Comparison of ENCODE assay signal across 28 cellular contexts in the genomic region with DNA sequence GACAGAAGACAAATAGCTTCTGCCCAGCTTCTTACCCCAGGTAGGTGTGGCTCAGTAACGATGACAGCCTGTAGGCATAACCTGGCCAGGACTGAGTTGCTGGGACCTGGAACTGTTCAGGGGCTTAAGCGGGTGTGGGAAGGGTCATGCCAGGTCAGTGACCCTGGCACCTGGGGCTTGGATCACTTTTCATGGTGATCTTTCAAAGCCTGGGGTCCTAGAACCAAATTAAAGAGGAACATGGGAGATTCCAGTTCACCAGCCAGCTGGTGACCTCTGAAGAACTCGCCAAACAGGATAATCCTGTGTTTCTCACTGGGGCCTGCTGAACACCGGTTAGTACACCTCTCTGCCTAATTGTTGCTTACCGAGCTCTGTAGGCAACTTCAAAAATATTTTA.
DNase-seq lines count a peak whose midpoint lies in the region; ATAC-seq, FAIRE-seq and TF ChIP-seq lines count a peak whose summit lies in the region.
"Had no signal": no experiment of that assay in that cellular context is flagged by ENCODE, and none has a peak within 500 bp of the region (broad histone marks: within the 10 kb centered on the region; RNA-seq: fewer than 3 reads in every experiment).

No MANE protein-coding gene starts in this region.

- no peak overlapping the region for H3K4me3 Mint-ChIP-seq in MCF 10A (ENCODE audit: unreplicated experiment)
- H3K4me3 Mint-ChIP-seq: activated CD4-positive, alpha-beta T cell treated with anti-CD3 and anti-CD28 coated beads, Interleukin-2, amount 10 ng/mL, durations not matched to agents 24 days and 14 days; CD4-positive, alpha-beta memory T cell; nephron progenitor cell had no signal

- no peak overlapping the region for H2AFZ ChIP-seq in mammary epithelial cell (ENCODE audit: low read depth, low read length)

- FAIRE-seq in urothelium cell line (lab: Jason Lieb, UNC) = no peak
- FAIRE-seq: A549, H54, K562, pancreas had no signal

- in situ Hi-C loops in mammary epithelial cell (cut with MboI; ENCODE audit: low sequenced_read_pairs in 2 of 2) = no loop called here

- TF ChIP-seq CTCF in mammary epithelial cell (conservative IDR thresholded peaks at IDR 0.05 in 1 of 2, IDR thresholded peaks at IDR 0.05 in 1 of 2; ENCODE audit: extremely low read depth in 1 of 2, insufficient read depth in 1 of 2, low read depth in 1 of 2, low read length in 2 of 2) (no peak), MCF 10A (IDR thresholded peaks at IDR 0.05; ENCODE audit: unreplicated experiment) (no peak), WERI-Rb-1 (IDR thresholded peaks at IDR 0.05; ENCODE audit: low read depth, low read length) (no peak), lower lobe of right lung (IDR thresholded peaks at IDR 0.05) (no peak)

- no peak overlapping the region for H3K4me2 ChIP-seq in mammary epithelial cell (ENCODE audit: insufficient read depth, low read depth, low read length)
- H3K4me2 ChIP-seq: A549 had no signal

- H3K4me3 ChIP-seq in mammary epithelial cell (replicated peaks in 1 of 3; ENCODE audit: insufficient read depth in 1 of 3, low read depth in 2 of 3, low read length in 3 of 3) (no peak overlapping the region), WERI-Rb-1 (ENCODE audit: low read depth, low read length) (no peak overlapping the region), lower lobe of right lung (no peak overlapping the region)
- H3K4me3 ChIP-seq: A549, dorsolateral prefrontal cortex, K562, lung, pancreas, right lobe of liver, uterus had no signal

- H3K27ac ChIP-seq in mammary epithelial cell (ENCODE audit: insufficient read depth, low read depth, low read length) (no peak overlapping the region), WERI-Rb-1 (peak overlapping the region; percentile 1), lower lobe of right lung (no peak overlapping the region)
- H3K27ac ChIP-seq: A549, dorsolateral prefrontal cortex, pancreas, right lobe of liver, uterus had no signal

- no peaks in the 10 kb centered on the region for H3K9me3 ChIP-seq in mammary epithelial cell (replicated peaks; ENCODE audit: insufficient read depth, low read length)
- H3K9me3 ChIP-seq in WERI-Rb-1 (ENCODE audit: severe bottlenecking) = no peaks in the 10 kb centered on the region
- H3K9me3 ChIP-seq in lower lobe of right lung = no peaks in the 10 kb centered on the region
- H3K9me3 ChIP-seq: A549, pancreas, right lobe of liver, uterus had no signal

- H3K36me3 Mint-ChIP-seq in MCF 10A (ENCODE audit: insufficient read depth, unreplicated experiment) = no peaks in the 10 kb centered on the region
- H3K36me3 Mint-ChIP-seq: CD4-positive, alpha-beta memory T cell had no signal

- ATAC-seq in lower lobe of right lung (peak; percentile 9 to 30), Right ventricle myocardium inferior (no peak)
- ATAC-seq: A549, K562, right lobe of liver had no signal

- no peak overlapping the region for H3K9ac ChIP-seq in mammary epithelial cell (ENCODE audit: insufficient read depth, low read length)

- H3K4me1 Mint-ChIP-seq in MCF 10A (ENCODE audit: insufficient read depth, unreplicated experiment) = peaks cover 5% of the 10 kb centered on the region

- H3K4me1 ChIP-seq in mammary epithelial cell (ENCODE audit: insufficient read depth, low read length) (peaks cover 4% of the 10 kb centered on the region), lower lobe of right lung (no peaks in the 10 kb centered on the region)
- H3K4me1 ChIP-seq: A549, pancreas, right lobe of liver, uterus had no signal

- dilution Hi-C loops in mammary epithelial cell (cut with HindIII; ENCODE audit: low sequenced_read_pairs) = no loop called here

- no peaks in the 10 kb centered on the region for H3K27me3 ChIP-seq in mammary epithelial cell (ENCODE audit: insufficient read depth, low read length)
- no peaks in the 10 kb centered on the region for H3K27me3 ChIP-seq in WERI-Rb-1 (ENCODE audit: insufficient read depth, low read depth, severe bottlenecking)
- no peaks in the 10 kb centered on the region for H3K27me3 ChIP-seq in lower lobe of right lung (ENCODE audit: low read depth)
- H3K27me3 ChIP-seq: dorsolateral prefrontal cortex, pancreas, right lobe of liver, uterus had no signal

- H3K79me2 ChIP-seq in mammary epithelial cell (ENCODE audit: insufficient read depth, low read length) = no peaks in the 10 kb centered on the region

- intact Hi-C loops in mammary epithelial cell (cut with micrococcal nuclease) (no loop called here), MCF 10A (cut with micrococcal nuclease) (no loop called here), lower lobe of right lung (cut with DNase I) (no loop called here), Right ventricle myocardium inferior (cut with DNase I) (no loop called here)

- CTCF ChIA-PET in mammary epithelial cell (lab: Charles Lee; ENCODE audit: low non-redundant PET) (no interaction called here), MCF 10A (lab: Yijun Ruan, JAX) (interaction anchor here (0.8 kb wide), 2 partner anchors 71 to 219 kb away, joined by 3 read pairs; no protein-coding TSS in a partner anchor)

- H3K9me3 Mint-ChIP-seq in MCF 10A (ENCODE audit: unreplicated experiment) = no peaks in the 10 kb centered on the region
- H3K9me3 Mint-ChIP-seq: nephron progenitor cell had no signal

- 90% methylated on average over 5 of the region's 5 CpGs for WGBS in mammary epithelial cell (ENCODE audit: low coverage, missing lambda C conversion rate)

- no peaks in the 10 kb centered on the region for H4K20me1 ChIP-seq in mammary epithelial cell (ENCODE audit: insufficient read depth, low read length)

- no peak overlapping the region for H3K27ac Mint-ChIP-seq in MCF 10A (ENCODE audit: low read depth, unreplicated experiment)
- H3K27ac Mint-ChIP-seq: activated CD4-positive, alpha-beta T cell treated with anti-CD3 and anti-CD28 coated beads, Interleukin-2, amount 10 ng/mL, durations not matched to agents 24 days and 14 days; CD4-positive, alpha-beta memory T cell; nephron progenitor cell had no signal

- H3K27me3 Mint-ChIP-seq in MCF 10A (ENCODE audit: insufficient read depth, unreplicated experiment) = no peaks in the 10 kb centered on the region

- POLR2A ChIA-PET in MCF 10A (lab: Yijun Ruan, JAX) = interaction anchor here (0.7 kb wide), 1 partner anchor 565 kb away, joined by 5 read pairs; no protein-coding TSS in a partner anchor

- DNase-seq in mammary epithelial cell (peak; percentile 25), MCF 10A (ENCODE audit: unreplicated experiment) (no peak), WERI-Rb-1 (peak; percentile 63), lower lobe of right lung (no peak), urothelium cell line (ENCODE audit: low spot score) (no peak), SKM-1 (lab: John Stamatoyannopoulos, UW; ENCODE audit: unreplicated experiment) (no peak), hepatic stellate cell (ENCODE audit: low spot score) (no peak), Right ventricle myocardium inferior (ENCODE audit: missing footprints) (no peak)
- DNase-seq: activated CD4-positive, alpha-beta T cell treated with anti-CD3 and anti-CD28 coated beads, Interleukin-2, amount 10 ng/mL, durations not matched to agents 24 days and 14 days; activated gamma-delta T cell; activated T-cell treated with anti-CD3 and anti-CD28 coated beads, Interleukin-2, amount 50 U/mL, for 1 hour; AML-193; CD4-positive, alpha-beta memory T cell; cerebellar nuclear complex; dorsolateral prefrontal cortex; MM.1S; NCI-H2081; NCI-H345; NCI-H774; nephron progenitor cell; pancreas; right lobe of liver; stimulated activated CD4-positive, alpha-beta T cell treated with anti-CD3 and anti-CD28 coated beads, Interleukin-4, amount 100 ng/mL, for 1 hour; uterus had no signal

- BruUV-seq in mammary epithelial cell (replicated peaks; lab: Mats Ljungman, UMichigan) = no TSS peak
- no TSS peak for BruUV-seq in MCF 10A (replicated peaks; lab: Mats Ljungman, UMichigan)

- H3K36me3 ChIP-seq in mammary epithelial cell (ENCODE audit: insufficient read depth, low read length) (no peaks in the 10 kb centered on the region), WERI-Rb-1 (no peaks in the 10 kb centered on the region), lower lobe of right lung (no peaks in the 10 kb centered on the region)
- H3K36me3 ChIP-seq: pancreas, right lobe of liver, uterus had no signal

Comparison
In these comparisons a context has a peak if more than half of its experiments do, and no peak if none do; other contexts are left out.
1. DNase-seq: peak in mammary epithelial cell (single experiment) and WERI-Rb-1 (single experiment); none in MCF 10A (single experiment), lower lobe of right lung (single experiment), urothelium cell line (single experiment), SKM-1 (single experiment), hepatic stellate cell (single experiment) and Right ventricle myocardium inferior (single experiment).